Comparison of ENCODE assay signal across 1 cellular context in the genomic region with DNA sequence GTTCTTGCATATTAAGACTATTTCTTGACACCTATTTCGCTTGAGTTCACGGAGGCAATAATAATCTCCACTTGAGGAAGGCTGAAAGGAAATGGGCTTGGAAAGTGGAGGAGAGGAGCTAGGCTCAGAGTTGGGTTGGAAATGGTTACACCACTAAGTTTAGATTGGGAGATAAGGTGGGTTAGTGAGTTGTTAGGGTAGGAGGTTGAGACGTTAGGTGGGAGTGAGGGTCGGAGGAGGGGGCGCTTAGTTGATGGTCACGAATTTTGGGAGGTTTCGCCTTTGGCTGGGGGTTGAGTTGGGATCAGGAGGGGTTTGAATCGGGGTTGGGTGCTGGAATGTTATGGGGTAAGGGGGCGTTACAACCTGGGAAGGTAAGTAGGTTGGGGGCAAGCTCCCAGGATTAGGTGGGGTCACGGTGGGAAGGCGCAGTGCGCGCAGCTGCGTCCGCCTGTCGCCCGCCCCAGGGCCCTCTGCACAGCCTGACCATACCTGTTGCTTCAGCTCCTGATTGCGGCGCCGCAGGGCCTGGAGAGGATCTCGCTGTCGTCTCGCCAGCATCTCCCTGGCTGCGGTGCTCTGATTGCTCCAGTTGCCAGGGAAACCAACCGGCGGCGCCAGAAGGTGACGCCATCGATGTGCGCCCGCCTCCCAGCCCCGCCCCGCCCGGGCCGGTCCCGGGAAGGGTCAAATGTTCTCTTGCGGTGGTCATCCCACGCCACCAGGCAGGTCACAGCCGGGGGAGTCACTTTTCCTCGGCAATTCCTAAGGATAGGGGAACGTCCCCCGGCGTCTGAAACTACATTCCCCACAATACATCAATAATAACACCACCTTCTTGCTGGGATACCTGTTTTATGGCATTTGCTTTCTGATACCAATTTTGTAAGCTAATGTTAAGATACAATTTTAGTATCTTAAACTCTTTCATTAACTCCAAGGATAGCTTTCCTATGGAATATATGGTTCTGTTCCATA.
TF ChIP-seq lines count a peak whose summit lies in the region.

Gene NPHP1, minus strand, starts transcription at position 606 of the 978 bp plus-strand sequence. Its CDS starts 45 bp downstream, at position 561.

TF ChIP-seq in GM12878, 131 proteins besides CTCF, POLR2A, EP300 and RAD21 (continued from another document and continues in another):
- TF ChIP-seq IRF4 (IDR thresholded peaks at IDR 0.05; ENCODE audit: low read depth, low read length) (0 out of 2 replicates have a peak, but pooled peaks have one; percentile 50), PAX5 (IDR thresholded peaks at IDR 0.05; ENCODE audit: borderline replicate concordance, low read depth, low read length) (no peak), RELB (IDR thresholded peaks at IDR 0.05; ENCODE audit: low read depth) (0 out of 2 replicates have a peak, but pooled peaks have one; percentile 40), FOXM1 (IDR thresholded peaks at IDR 0.05; ENCODE audit: low read depth, low read length) (no peak), POLR2AphosphoS2 (IDR thresholded peaks at IDR 0.05; ENCODE audit: low read depth, low read length) (no peak), SIX5 (IDR thresholded peaks at IDR 0.05; ENCODE audit: low read depth, low read length, severe bottlenecking) (peak; percentile 48), SP1 (IDR thresholded peaks at IDR 0.05; ENCODE audit: low read depth, low read length) (peak; percentile 81), TARDBP (IDR thresholded peaks at IDR 0.05; ENCODE audit: borderline replicate concordance) (no peak), MLLT1 (IDR thresholded peaks at IDR 0.05) (no peak), TCF7 (IDR thresholded peaks at IDR 0.05; ENCODE audit: borderline replicate concordance) (no peak), E4F1 (IDR thresholded peaks at IDR 0.05; ENCODE audit: borderline replicate concordance, partially characterized antibody) (no peak), GATAD2B (conservative IDR thresholded peaks at IDR 0.05; ENCODE audit: low read depth) (0 out of 2 replicates have a peak, but pooled peaks have one; percentile 26), ZNF622 (IDR thresholded peaks at IDR 0.05) (no peak), GABPA (IDR thresholded peaks at IDR 0.05; ENCODE audit: low read depth) (no peak), BCL11A (IDR thresholded peaks at IDR 0.05; ENCODE audit: low read depth, low read length) (no peak), FOS (IDR thresholded peaks at IDR 0.05; ENCODE audit: borderline replicate concordance, extremely low read depth, insufficient read length) (no peak), NRF1 (conservative IDR thresholded peaks at IDR 0.05; ENCODE audit: low read depth, low read length) (no peak), MYC (IDR thresholded peaks at IDR 0.05; ENCODE audit: insufficient read depth, insufficient read length, insufficient replicate concordance, low read length, severe bottlenecking) (no peak), IKZF2 (IDR thresholded peaks at IDR 0.05) (peak in 1 of 2 experiments; percentile 3; a peak in 1 of 4 replicates), ZZZ3 (IDR thresholded peaks at IDR 0.05; ENCODE audit: control insufficient read depth, insufficient read length, low read depth) (no peak), BCLAF1 (IDR thresholded peaks at IDR 0.05) (no peak), SIN3A (IDR thresholded peaks at IDR 0.05; ENCODE audit: low read depth, low read length) (peak; percentile 84; the same call in 1 of the 2 replicates), RAD51 (IDR thresholded peaks at IDR 0.05) (no peak), ZNF384 (IDR thresholded peaks at IDR 0.05; ENCODE audit: borderline replicate concordance, low read depth, low read length) (no peak), HDAC6 (IDR thresholded peaks at IDR 0.05; ENCODE audit: unreplicated experiment) (no peak), MYB (IDR thresholded peaks at IDR 0.05; ENCODE audit: borderline replicate concordance, low read depth, low read length) (0 out of 2 replicates have a peak, but pooled peaks have one; percentile 62), NR2C2 (IDR thresholded peaks at IDR 0.05; ENCODE audit: borderline replicate concordance, control insufficient read depth, insufficient read length, low read depth) (no peak), JUND (IDR thresholded peaks at IDR 0.05; ENCODE audit: low read depth, low read length) (no peak), SREBF2 (IDR thresholded peaks at IDR 0.05; ENCODE audit: low read length) (no peak), JUNB (IDR thresholded peaks at IDR 0.05) (no peak), CHD4 (IDR thresholded peaks at IDR 0.05) (no peak), PML (IDR thresholded peaks at IDR 0.05; ENCODE audit: low read length) (0 out of 2 replicates have a peak, but pooled peaks have one; percentile 34), RUNX3 (IDR thresholded peaks at IDR 0.05; ENCODE audit: low read length) (peak; percentile 58), ZNF217 (IDR thresholded peaks at IDR 0.05) (no peak), RCOR1 (conservative IDR thresholded peaks at IDR 0.05; ENCODE audit: low read depth, low read length) (no peak), SUZ12 (IDR thresholded peaks at IDR 0.05; ENCODE audit: unreplicated experiment) (no peak), CREB1 (IDR thresholded peaks at IDR 0.05; ENCODE audit: low read depth) (peak; percentile 99), POLR2AphosphoS5 (IDR thresholded peaks at IDR 0.05; ENCODE audit: low read length) (peak; percentile 65; the same call in 1 of the 2 replicates), ATF3 (IDR thresholded peaks at IDR 0.05; ENCODE audit: borderline replicate concordance, extremely low read depth, low read depth, low read length) (peak; percentile 91), BACH1 (IDR thresholded peaks at IDR 0.05; ENCODE audit: borderline replicate concordance) (0 out of 2 replicates have a peak, but pooled peaks have one; percentile 16), KDM1A (IDR thresholded peaks at IDR 0.05; ENCODE audit: borderline replicate concordance) (no peak), NR2C1 (IDR thresholded peaks at IDR 0.05) (peak; percentile 67), SMARCA5 (IDR thresholded peaks at IDR 0.05) (no peak), ZNF24 (IDR thresholded peaks at IDR 0.05) (no peak), NFIC (IDR thresholded peaks at IDR 0.05; ENCODE audit: low read depth, low read length) (no peak), ZSCAN29 (IDR thresholded peaks at IDR 0.05) (no peak), MEF2B (IDR thresholded peaks at IDR 0.05; ENCODE audit: partially characterized antibody, poor library complexity, severe bottlenecking) (peak; percentile 20), FOXK2 (IDR thresholded peaks at IDR 0.05) (no peak), CHD2 (IDR thresholded peaks at IDR 0.05; ENCODE audit: borderline replicate concordance, low read depth, low read length) (no peak), IKZF1 (conservative IDR thresholded peaks at IDR 0.05) (peak; percentile 74)
- TF ChIP-seq, protein P1, sequence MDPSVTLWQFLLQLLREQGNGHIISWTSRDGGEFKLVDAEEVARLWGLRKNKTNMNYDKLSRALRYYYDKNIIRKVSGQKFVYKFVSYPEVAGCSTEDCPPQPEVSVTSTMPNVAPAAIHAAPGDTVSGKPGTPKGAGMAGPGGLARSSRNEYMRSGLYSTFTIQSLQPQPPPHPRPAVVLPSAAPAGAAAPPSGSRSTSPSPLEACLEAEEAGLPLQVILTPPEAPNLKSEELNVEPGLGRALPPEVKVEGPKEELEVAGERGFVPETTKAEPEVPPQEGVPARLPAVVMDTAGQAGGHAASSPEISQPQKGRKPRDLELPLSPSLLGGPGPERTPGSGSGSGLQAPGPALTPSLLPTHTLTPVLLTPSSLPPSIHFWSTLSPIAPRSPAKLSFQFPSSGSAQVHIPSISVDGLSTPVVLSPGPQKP (IDR thresholded peaks at IDR 0.05; ENCODE audit: low read depth, low read length), result peak; percentile 45; the same call in 1 of the 2 replicates
- TF ChIP-seq, protein P2, sequence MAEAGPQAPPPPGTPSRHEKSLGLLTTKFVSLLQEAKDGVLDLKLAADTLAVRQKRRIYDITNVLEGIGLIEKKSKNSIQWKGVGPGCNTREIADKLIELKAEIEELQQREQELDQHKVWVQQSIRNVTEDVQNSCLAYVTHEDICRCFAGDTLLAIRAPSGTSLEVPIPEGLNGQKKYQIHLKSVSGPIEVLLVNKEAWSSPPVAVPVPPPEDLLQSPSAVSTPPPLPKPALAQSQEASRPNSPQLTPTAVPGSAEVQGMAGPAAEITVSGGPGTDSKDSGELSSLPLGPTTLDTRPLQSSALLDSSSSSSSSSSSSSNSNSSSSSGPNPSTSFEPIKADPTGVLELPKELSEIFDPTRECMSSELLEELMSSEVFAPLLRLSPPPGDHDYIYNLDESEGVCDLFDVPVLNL (IDR thresholded peaks at IDR 0.05; ENCODE audit: low read depth, low read length), result no peak
- TF ChIP-seq, protein P3, sequence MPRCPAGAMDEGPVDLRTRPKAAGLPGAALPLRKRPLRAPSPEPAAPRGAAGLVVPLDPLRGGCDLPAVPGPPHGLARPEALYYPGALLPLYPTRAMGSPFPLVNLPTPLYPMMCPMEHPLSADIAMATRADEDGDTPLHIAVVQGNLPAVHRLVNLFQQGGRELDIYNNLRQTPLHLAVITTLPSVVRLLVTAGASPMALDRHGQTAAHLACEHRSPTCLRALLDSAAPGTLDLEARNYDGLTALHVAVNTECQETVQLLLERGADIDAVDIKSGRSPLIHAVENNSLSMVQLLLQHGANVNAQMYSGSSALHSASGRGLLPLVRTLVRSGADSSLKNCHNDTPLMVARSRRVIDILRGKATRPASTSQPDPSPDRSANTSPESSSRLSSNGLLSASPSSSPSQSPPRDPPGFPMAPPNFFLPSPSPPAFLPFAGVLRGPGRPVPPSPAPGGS (IDR thresholded peaks at IDR 0.05; ENCODE audit: borderline replicate concordance, insufficient read depth, low read depth, low read length, poor library complexity, severe bottlenecking), result no peak
